14 cellular contexts compared by ENCODE assay signal in genomic region chr12:44285321-44285720, GRCh38.
A peak's percentile ranks its signal among the peaks of the same experiment; 100 is the strongest.
DNase-seq lines count a peak whose midpoint lies in the region; TF ChIP-seq lines count a peak whose summit lies in the region.
"Had no signal": no experiment of that assay in that cellular context is flagged by ENCODE, and none has a peak within 500 bp of the region (broad histone marks: within the 10 kb centered on the region; RNA-seq: fewer than 3 reads in every experiment).

No MANE protein-coding gene starts in this region.

- no peaks in the 10 kb centered on the region for H4K20me1 ChIP-seq in hepatocyte (ENCODE audit: insufficient read depth, poor library complexity, severe bottlenecking)

- DNase-seq in NOMO-1 treated with DMSO at 0.1 percent for 48 hours (lab: John Stamatoyannopoulos, UW; ENCODE audit: unreplicated experiment), result peak; percentile 0
- no peak for DNase-seq in NOMO-1 (lab: John Stamatoyannopoulos, UW; ENCODE audit: unreplicated experiment in 2 of 2)
- peak; percentile 77 for DNase-seq in NCI-H446 treated with DMSO at 0.1 percent for 48 hours (lab: John Stamatoyannopoulos, UW)
- no peak for DNase-seq in hepatocyte (ENCODE audit: low spot score)
- DNase-seq in renal cortical epithelial cell (ENCODE audit: low read depth), result peak; percentile 7
- DNase-seq in kidney glomerular epithelial cell (lab: John Stamatoyannopoulos, UW), result no peak
- no peak for DNase-seq in activated CD4-positive, CD25-positive, alpha-beta regulatory T cell (lab: John Stamatoyannopoulos, UW)
- no peak for DNase-seq in glomerular visceral epithelial cell (ENCODE audit: extremely low spot score)
- DNase-seq: CD4-positive, alpha-beta memory T cell; NCI-H1417 treated with DMSO at 0.1 percent for 48 hours; NCI-H2081; NCI-H226 had no signal

- no peak overlapping the region for H3K4me3 ChIP-seq in hepatocyte
- H3K4me3 ChIP-seq: A549, SK-N-MC had no signal

- H3K9me2 ChIP-seq in hepatocyte (replicated peaks; ENCODE audit: insufficient read depth), result no peaks in the 10 kb centered on the region

- WGBS in hepatocyte (ENCODE audit: low lambda C conversion rate, missing lambda C conversion rate), result 41% methylated on average over 3 of the region's 3 CpGs

- H3K27me3 ChIP-seq in hepatocyte, result no peaks in the 10 kb centered on the region

- H3K79me2 ChIP-seq in hepatocyte, result no peaks in the 10 kb centered on the region

- no peak overlapping the region for H2AFZ ChIP-seq in hepatocyte

- H3K4me2 ChIP-seq in hepatocyte, result peak overlapping the region; percentile 12
- H3K4me2 ChIP-seq: A549 had no signal

- H3K27ac ChIP-seq in hepatocyte, result peak overlapping the region; percentile 46
- H3K27ac ChIP-seq: A549, SK-N-MC had no signal

- no peaks in the 10 kb centered on the region for H3K9me3 ChIP-seq in hepatocyte (ENCODE audit: low read depth)
- H3K9me3 ChIP-seq: A549 had no signal

- no peaks in the 10 kb centered on the region for H3K36me3 ChIP-seq in hepatocyte (replicated peaks; ENCODE audit: insufficient read depth, low read depth)

- TF ChIP-seq CTCF in hepatocyte (IDR thresholded peaks at IDR 0.05; ENCODE audit: poor library complexity), result no peak

- H3K4me1 ChIP-seq in hepatocyte (ENCODE audit: insufficient read depth), result peaks cover 5% of the 10 kb centered on the region
- H3K4me1 ChIP-seq: A549 had no signal

Comparison
In these comparisons a context has a peak if more than half of its experiments do, and no peak if none do; other contexts are left out.
1. DNase-seq: peak in NOMO-1 treated with DMSO at 0.1 percent for 48 hours (single experiment), NCI-H446 treated with DMSO at 0.1 percent for 48 hours (single experiment) and renal cortical epithelial cell (single experiment); none in NOMO-1 (0 of 2), hepatocyte (single experiment), kidney glomerular epithelial cell (single experiment), activated CD4-positive, CD25-positive, alpha-beta regulatory T cell (0 of 4) and glomerular visceral epithelial cell (single experiment).